ENCODE assay signal across 1 cellular context in genomic region chr12:64733857-64734256, GRCh38.
TF ChIP-seq lines count a peak whose summit lies in the region.

No MANE protein-coding gene starts in this region.

TF ChIP-seq in SK-N-SH, 30 proteins besides CTCF, POLR2A, EP300 and RAD21 (continued from another document):
- TF ChIP-seq NFIC (IDR thresholded peaks at IDR 0.05; ENCODE audit: borderline replicate concordance) (peak; percentile 99), GABPA (IDR thresholded peaks at IDR 0.05; ENCODE audit: low read depth) (no peak), GATA2 (CRISPR knock-in tag; IDR thresholded peaks at IDR 0.05) (no peak), POLR2AphosphoS5 (IDR thresholded peaks at IDR 0.05; ENCODE audit: low read depth, low read length) (peak; percentile 62; the same call in 1 of the 2 replicates)
- TF ChIP-seq, protein P1, sequence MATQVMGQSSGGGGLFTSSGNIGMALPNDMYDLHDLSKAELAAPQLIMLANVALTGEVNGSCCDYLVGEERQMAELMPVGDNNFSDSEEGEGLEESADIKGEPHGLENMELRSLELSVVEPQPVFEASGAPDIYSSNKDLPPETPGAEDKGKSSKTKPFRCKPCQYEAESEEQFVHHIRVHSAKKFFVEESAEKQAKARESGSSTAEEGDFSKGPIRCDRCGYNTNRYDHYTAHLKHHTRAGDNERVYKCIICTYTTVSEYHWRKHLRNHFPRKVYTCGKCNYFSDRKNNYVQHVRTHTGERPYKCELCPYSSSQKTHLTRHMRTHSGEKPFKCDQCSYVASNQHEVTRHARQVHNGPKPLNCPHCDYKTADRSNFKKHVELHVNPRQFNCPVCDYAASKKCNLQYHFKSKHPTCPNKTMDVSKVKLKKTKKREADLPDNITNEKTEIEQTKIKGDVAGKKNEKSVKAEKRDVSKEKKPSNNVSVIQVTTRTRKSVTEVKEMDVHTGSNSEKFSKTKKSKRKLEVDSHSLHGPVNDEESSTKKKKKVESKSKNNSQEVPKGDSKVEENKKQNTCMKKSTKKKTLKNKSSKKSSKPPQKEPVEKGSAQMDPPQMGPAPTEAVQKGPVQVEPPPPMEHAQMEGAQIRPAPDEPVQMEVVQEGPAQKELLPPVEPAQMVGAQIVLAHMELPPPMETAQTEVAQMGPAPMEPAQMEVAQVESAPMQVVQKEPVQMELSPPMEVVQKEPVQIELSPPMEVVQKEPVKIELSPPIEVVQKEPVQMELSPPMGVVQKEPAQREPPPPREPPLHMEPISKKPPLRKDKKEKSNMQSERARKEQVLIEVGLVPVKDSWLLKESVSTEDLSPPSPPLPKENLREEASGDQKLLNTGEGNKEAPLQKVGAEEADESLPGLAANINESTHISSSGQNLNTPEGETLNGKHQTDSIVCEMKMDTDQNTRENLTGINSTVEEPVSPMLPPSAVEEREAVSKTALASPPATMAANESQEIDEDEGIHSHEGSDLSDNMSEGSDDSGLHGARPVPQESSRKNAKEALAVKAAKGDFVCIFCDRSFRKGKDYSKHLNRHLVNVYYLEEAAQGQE (IDR thresholded peaks at IDR 0.05; ENCODE audit: low read depth, low read length), result no peak
